In the genomic region with DNA sequence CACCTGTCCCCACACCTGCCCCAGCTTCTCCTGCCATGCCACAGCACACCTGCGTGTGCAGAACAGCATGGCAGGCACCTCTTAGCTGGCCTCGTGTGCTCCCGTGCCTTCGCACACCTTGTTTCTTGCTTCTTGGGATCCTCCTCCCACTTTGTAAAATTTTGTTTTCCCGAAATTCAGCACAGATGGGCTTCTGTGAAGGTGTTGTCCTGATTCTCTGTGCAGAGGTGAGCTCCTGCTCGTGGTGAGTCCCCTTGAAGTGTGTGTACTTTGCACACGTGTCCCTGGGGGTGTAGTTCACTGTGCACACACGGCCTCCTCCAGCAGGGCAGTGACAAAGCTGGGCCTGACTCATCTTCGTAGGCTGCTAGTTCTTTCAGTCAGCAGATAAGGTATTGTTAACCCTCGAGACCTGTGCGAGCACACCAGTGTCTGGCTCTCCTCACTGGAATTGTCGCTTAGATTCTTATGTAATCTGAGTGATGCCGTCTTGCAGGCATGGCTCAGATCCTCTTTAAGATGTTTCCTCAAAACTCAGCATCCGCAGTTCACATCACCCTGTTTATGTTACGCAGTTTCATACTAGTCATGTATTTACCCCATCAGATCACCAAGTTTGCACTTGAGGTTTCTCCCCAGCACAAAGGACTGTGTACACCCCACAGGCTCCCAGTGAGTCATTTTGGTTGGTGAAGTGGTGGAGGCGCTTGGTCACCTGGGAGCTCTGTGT, we compare ENCODE assay signal across 1 cellular context.
A peak's percentile ranks its signal among the peaks of the same experiment; 100 is the strongest.
TF ChIP-seq lines count a peak whose summit lies in the region.

No MANE protein-coding gene starts in this region.

TF ChIP-seq in HepG2, 621 proteins besides CTCF, POLR2A, EP300 and RAD21 (continued from another document and continues in another):
- TF ChIP-seq, protein P1, sequence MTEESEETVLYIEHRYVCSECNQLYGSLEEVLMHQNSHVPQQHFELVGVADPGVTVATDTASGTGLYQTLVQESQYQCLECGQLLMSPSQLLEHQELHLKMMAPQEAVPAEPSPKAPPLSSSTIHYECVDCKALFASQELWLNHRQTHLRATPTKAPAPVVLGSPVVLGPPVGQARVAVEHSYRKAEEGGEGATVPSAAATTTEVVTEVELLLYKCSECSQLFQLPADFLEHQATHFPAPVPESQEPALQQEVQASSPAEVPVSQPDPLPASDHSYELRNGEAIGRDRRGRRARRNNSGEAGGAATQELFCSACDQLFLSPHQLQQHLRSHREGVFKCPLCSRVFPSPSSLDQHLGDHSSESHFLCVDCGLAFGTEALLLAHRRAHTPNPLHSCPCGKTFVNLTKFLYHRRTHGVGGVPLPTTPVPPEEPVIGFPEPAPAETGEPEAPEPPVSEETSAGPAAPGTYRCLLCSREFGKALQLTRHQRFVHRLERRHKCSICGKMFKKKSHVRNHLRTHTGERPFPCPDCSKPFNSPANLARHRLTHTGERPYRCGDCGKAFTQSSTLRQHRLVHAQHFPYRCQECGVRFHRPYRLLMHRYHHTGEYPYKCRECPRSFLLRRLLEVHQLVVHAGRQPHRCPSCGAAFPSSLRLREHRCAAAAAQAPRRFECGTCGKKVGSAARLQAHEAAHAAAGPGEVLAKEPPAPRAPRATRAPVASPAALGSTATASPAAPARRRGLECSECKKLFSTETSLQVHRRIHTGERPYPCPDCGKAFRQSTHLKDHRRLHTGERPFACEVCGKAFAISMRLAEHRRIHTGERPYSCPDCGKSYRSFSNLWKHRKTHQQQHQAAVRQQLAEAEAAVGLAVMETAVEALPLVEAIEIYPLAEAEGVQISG (CRISPR knock-in tag; IDR thresholded peaks at IDR 0.05), result no peak
- TF ChIP-seq ZNF773 (CRISPR knock-in tag; IDR thresholded peaks at IDR 0.05; ENCODE audit: borderline replicate concordance) (no peak), RBAK (CRISPR knock-in tag; IDR thresholded peaks at IDR 0.05) (no peak), ZNF615 (CRISPR knock-in tag; IDR thresholded peaks at IDR 0.05; ENCODE audit: borderline replicate concordance) (peak; percentile 49; the same call in 1 of the 2 replicates), MXI1 (IDR thresholded peaks at IDR 0.05; ENCODE audit: borderline replicate concordance, low read depth, low read length) (peak; percentile 76; the same call in 1 of the 3 replicates), ZNF33B (CRISPR knock-in tag; IDR thresholded peaks at IDR 0.05) (no peak), HOXD1 (CRISPR knock-in tag; IDR thresholded peaks at IDR 0.05) (no peak), ZNF670 (CRISPR knock-in tag; IDR thresholded peaks at IDR 0.05; ENCODE audit: borderline replicate concordance) (0 out of 2 replicates have a peak, but pooled peaks have one; percentile 49), NRL (CRISPR knock-in tag; IDR thresholded peaks at IDR 0.05; ENCODE audit: borderline replicate concordance) (peak; percentile 51; the same call in 1 of the 2 replicates), MIER2 (CRISPR knock-in tag; IDR thresholded peaks at IDR 0.05) (peak; percentile 36), SOX13 (IDR thresholded peaks at IDR 0.05) (no peak), SOX13 (CRISPR knock-in tag; conservative IDR thresholded peaks at IDR 0.05 in 1 of 2, IDR thresholded peaks at IDR 0.05 in 1 of 2) (no peak), SAP130 (CRISPR knock-in tag; IDR thresholded peaks at IDR 0.05; ENCODE audit: low read depth) (peak; percentile 65; the same call in 1 of the 2 replicates), FOXO1 (CRISPR knock-in tag; IDR thresholded peaks at IDR 0.05) (peak; percentile 22; the same call in 1 of the 2 replicates), ZNF839 (CRISPR knock-in tag; IDR thresholded peaks at IDR 0.05; ENCODE audit: borderline replicate concordance) (no peak), NKX3-1 (CRISPR knock-in tag; IDR thresholded peaks at IDR 0.05) (no peak), NCOA2 (CRISPR knock-in tag; IDR thresholded peaks at IDR 0.05) (no peak), ISL2 (CRISPR knock-in tag; IDR thresholded peaks at IDR 0.05) (no peak), SRSF9 (IDR thresholded peaks at IDR 0.05; ENCODE audit: borderline replicate concordance, insufficient read depth, low read depth, low read length, poor library complexity, severe bottlenecking) (no peak), MEIS2 (CRISPR knock-in tag; IDR thresholded peaks at IDR 0.05) (no peak), NFKB2 (CRISPR knock-in tag; IDR thresholded peaks at IDR 0.05; ENCODE audit: borderline replicate concordance) (no peak), POLR2AphosphoS2 (IDR thresholded peaks at IDR 0.05; ENCODE audit: low read depth, low read length) (no peak), SPEN (CRISPR knock-in tag; IDR thresholded peaks at IDR 0.05; ENCODE audit: low read depth) (no peak), RXRA (CRISPR knock-in tag; IDR thresholded peaks at IDR 0.05) (peak; percentile 32; the same call in 1 of the 2 replicates), IRX3 (CRISPR knock-in tag; IDR thresholded peaks at IDR 0.05; ENCODE audit: borderline replicate concordance, low read depth) (no peak)
- TF ChIP-seq, protein P2, sequence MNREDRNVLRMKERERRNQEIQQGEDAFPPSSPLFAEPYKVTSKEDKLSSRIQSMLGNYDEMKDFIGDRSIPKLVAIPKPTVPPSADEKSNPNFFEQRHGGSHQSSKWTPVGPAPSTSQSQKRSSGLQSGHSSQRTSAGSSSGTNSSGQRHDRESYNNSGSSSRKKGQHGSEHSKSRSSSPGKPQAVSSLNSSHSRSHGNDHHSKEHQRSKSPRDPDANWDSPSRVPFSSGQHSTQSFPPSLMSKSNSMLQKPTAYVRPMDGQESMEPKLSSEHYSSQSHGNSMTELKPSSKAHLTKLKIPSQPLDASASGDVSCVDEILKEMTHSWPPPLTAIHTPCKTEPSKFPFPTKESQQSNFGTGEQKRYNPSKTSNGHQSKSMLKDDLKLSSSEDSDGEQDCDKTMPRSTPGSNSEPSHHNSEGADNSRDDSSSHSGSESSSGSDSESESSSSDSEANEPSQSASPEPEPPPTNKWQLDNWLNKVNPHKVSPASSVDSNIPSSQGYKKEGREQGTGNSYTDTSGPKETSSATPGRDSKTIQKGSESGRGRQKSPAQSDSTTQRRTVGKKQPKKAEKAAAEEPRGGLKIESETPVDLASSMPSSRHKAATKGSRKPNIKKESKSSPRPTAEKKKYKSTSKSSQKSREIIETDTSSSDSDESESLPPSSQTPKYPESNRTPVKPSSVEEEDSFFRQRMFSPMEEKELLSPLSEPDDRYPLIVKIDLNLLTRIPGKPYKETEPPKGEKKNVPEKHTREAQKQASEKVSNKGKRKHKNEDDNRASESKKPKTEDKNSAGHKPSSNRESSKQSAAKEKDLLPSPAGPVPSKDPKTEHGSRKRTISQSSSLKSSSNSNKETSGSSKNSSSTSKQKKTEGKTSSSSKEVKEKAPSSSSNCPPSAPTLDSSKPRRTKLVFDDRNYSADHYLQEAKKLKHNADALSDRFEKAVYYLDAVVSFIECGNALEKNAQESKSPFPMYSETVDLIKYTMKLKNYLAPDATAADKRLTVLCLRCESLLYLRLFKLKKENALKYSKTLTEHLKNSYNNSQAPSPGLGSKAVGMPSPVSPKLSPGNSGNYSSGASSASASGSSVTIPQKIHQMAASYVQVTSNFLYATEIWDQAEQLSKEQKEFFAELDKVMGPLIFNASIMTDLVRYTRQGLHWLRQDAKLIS (CRISPR knock-in tag; IDR thresholded peaks at IDR 0.05), result no peak
- TF ChIP-seq, protein P3, sequence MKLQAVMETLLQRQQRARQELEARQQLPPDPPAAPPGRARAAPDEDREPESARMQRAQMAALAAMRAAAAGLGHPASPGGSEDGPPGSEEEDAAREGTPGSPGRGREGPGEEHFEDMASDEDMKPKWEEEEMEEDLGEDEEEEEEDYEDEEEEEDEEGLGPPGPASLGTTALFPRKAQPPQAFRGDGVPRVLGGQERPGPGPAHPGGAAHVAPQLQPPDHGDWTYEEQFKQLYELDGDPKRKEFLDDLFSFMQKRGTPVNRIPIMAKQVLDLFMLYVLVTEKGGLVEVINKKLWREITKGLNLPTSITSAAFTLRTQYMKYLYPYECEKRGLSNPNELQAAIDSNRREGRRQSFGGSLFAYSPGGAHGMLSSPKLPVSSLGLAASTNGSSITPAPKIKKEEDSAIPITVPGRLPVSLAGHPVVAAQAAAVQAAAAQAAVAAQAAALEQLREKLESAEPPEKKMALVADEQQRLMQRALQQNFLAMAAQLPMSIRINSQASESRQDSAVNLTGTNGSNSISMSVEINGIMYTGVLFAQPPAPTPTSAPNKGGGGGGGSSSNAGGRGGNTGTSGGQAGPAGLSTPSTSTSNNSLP (IDR thresholded peaks at IDR 0.05; ENCODE audit: low read depth, low read length), result no peak
- TF ChIP-seq, protein P4, sequence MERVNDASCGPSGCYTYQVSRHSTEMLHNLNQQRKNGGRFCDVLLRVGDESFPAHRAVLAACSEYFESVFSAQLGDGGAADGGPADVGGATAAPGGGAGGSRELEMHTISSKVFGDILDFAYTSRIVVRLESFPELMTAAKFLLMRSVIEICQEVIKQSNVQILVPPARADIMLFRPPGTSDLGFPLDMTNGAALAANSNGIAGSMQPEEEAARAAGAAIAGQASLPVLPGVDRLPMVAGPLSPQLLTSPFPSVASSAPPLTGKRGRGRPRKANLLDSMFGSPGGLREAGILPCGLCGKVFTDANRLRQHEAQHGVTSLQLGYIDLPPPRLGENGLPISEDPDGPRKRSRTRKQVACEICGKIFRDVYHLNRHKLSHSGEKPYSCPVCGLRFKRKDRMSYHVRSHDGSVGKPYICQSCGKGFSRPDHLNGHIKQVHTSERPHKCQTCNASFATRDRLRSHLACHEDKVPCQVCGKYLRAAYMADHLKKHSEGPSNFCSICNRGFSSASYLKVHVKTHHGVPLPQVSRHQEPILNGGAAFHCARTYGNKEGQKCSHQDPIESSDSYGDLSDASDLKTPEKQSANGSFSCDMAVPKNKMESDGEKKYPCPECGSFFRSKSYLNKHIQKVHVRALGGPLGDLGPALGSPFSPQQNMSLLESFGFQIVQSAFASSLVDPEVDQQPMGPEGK (CRISPR knock-in tag; IDR thresholded peaks at IDR 0.05), result peak; percentile 38; the same call in 1 of the 2 replicates
- TF ChIP-seq, protein P5, sequence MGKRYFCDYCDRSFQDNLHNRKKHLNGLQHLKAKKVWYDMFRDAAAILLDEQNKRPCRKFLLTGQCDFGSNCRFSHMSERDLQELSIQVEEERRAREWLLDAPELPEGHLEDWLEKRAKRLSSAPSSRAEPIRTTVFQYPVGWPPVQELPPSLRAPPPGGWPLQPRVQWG (CRISPR knock-in tag; IDR thresholded peaks at IDR 0.05; ENCODE audit: borderline replicate concordance, low read depth), result no peak
- TF ChIP-seq, protein P6, sequence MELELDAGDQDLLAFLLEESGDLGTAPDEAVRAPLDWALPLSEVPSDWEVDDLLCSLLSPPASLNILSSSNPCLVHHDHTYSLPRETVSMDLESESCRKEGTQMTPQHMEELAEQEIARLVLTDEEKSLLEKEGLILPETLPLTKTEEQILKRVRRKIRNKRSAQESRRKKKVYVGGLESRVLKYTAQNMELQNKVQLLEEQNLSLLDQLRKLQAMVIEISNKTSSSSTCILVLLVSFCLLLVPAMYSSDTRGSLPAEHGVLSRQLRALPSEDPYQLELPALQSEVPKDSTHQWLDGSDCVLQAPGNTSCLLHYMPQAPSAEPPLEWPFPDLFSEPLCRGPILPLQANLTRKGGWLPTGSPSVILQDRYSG (CRISPR knock-in tag; IDR thresholded peaks at IDR 0.05), result no peak
- TF ChIP-seq, protein P7, sequence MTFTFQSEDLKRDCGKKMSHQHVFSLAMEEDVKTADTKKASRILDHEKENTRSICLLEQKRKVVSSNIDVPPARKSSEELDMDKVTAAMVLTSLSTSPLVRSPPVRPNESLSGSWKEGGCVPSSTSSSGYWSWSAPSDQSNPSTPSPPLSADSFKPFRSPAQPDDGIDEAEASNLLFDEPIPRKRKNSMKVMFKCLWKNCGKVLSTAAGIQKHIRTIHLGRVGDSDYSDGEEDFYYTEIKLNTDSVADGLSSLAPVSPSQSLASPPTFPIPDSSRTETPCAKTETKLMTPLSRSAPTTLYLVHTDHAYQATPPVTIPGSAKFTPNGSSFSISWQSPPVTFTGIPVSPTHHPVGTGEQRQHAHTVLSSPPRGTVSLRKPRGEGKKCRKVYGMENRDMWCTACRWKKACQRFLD (CRISPR knock-in tag; IDR thresholded peaks at IDR 0.05; ENCODE audit: borderline replicate concordance), result no peak
- TF ChIP-seq, protein P8, sequence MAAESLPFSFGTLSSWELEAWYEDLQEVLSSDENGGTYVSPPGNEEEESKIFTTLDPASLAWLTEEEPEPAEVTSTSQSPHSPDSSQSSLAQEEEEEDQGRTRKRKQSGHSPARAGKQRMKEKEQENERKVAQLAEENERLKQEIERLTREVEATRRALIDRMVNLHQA (CRISPR knock-in tag; IDR thresholded peaks at IDR 0.05), result no peak
- TF ChIP-seq, protein P9, sequence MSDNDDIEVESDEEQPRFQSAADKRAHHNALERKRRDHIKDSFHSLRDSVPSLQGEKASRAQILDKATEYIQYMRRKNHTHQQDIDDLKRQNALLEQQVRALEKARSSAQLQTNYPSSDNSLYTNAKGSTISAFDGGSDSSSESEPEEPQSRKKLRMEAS (IDR thresholded peaks at IDR 0.05), result peak; percentile 49; the same call in 1 of the 2 replicates
- TF ChIP-seq, protein P10, sequence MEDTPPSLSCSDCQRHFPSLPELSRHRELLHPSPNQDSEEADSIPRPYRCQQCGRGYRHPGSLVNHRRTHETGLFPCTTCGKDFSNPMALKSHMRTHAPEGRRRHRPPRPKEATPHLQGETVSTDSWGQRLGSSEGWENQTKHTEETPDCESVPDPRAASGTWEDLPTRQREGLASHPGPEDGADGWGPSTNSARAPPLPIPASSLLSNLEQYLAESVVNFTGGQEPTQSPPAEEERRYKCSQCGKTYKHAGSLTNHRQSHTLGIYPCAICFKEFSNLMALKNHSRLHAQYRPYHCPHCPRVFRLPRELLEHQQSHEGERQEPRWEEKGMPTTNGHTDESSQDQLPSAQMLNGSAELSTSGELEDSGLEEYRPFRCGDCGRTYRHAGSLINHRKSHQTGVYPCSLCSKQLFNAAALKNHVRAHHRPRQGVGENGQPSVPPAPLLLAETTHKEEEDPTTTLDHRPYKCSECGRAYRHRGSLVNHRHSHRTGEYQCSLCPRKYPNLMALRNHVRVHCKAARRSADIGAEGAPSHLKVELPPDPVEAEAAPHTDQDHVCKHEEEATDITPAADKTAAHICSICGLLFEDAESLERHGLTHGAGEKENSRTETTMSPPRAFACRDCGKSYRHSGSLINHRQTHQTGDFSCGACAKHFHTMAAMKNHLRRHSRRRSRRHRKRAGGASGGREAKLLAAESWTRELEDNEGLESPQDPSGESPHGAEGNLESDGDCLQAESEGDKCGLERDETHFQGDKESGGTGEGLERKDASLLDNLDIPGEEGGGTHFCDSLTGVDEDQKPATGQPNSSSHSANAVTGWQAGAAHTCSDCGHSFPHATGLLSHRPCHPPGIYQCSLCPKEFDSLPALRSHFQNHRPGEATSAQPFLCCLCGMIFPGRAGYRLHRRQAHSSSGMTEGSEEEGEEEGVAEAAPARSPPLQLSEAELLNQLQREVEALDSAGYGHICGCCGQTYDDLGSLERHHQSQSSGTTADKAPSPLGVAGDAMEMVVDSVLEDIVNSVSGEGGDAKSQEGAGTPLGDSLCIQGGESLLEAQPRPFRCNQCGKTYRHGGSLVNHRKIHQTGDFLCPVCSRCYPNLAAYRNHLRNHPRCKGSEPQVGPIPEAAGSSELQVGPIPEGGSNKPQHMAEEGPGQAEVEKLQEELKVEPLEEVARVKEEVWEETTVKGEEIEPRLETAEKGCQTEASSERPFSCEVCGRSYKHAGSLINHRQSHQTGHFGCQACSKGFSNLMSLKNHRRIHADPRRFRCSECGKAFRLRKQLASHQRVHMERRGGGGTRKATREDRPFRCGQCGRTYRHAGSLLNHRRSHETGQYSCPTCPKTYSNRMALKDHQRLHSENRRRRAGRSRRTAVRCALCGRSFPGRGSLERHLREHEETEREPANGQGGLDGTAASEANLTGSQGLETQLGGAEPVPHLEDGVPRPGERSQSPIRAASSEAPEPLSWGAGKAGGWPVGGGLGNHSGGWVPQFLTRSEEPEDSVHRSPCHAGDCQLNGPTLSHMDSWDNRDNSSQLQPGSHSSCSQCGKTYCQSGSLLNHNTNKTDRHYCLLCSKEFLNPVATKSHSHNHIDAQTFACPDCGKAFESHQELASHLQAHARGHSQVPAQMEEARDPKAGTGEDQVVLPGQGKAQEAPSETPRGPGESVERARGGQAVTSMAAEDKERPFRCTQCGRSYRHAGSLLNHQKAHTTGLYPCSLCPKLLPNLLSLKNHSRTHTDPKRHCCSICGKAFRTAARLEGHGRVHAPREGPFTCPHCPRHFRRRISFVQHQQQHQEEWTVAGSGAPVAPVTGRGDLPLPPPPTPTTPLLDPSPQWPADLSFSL (CRISPR knock-in tag; IDR thresholded peaks at IDR 0.05), result no peak
